Comparison of ENCODE assay signal across 11 cellular contexts in genomic region chr10:116947838-116948529, GRCh38. TPM values are rescaled to one million over a fixed set of nuclear protein-coding genes. Genes with fewer than 3 reads are reported as not detected.
DNase-seq lines count a peak whose midpoint lies in the region; ATAC-seq and TF ChIP-seq lines count a peak whose summit lies in the region.
"Had no signal": no experiment of that assay in that cellular context is flagged by ENCODE, and none has a peak within 500 bp of the region (broad histone marks: within the 10 kb centered on the region; RNA-seq: fewer than 3 reads in every experiment).

No MANE protein-coding gene starts in this region.

- H3K9me3 ChIP-seq in right cardiac atrium (ENCODE audit: control insufficient read depth, low read length) (no peaks in the 10 kb centered on the region), psoas muscle (no peaks in the 10 kb centered on the region)

- H3K36me3 ChIP-seq in psoas muscle (ENCODE audit: insufficient read depth in 1 of 2, low read depth in 1 of 2) = no peaks in the 10 kb centered on the region

- no peak overlapping the region for H3K4me3 ChIP-seq in right cardiac atrium (ENCODE audit: low read length)
- H3K4me3 ChIP-seq in psoas muscle = no peak overlapping the region

- H3K27ac ChIP-seq in right cardiac atrium (ENCODE audit: low read length) = no peak overlapping the region
- no peak overlapping the region for H3K27ac ChIP-seq in psoas muscle

- H3K27me3 Mint-ChIP-seq in HFFc6 (ENCODE audit: insufficient read depth) = no peaks in the 10 kb centered on the region
- H3K27me3 Mint-ChIP-seq: naive B cell had no signal

- ATAC-seq in SK-N-SH treated with all-trans-retinoic acid at 6 μM for 48 hours (peak; percentile 48), right cardiac atrium (peak; percentile 24 to 69), psoas muscle (no peak), HG03025 (IDR thresholded peaks at IDR 0.05; ENCODE audit: low FRiP score, unreplicated experiment) (no peak)

- 44% methylated on average over 2 of the region's 2 CpGs for WGBS in right cardiac atrium
- WGBS in psoas muscle, 3 donors = 65 to 77% (median 66%) methylated on average over 2 of the region's 2 CpGs

- peak overlapping the region; percentile 86 for H3K27ac Mint-ChIP-seq in HFFc6
- H3K27ac Mint-ChIP-seq: naive B cell had no signal

- H3K9me3 Mint-ChIP-seq in HFFc6 = no peaks in the 10 kb centered on the region

- H3K27me3 ChIP-seq in right cardiac atrium (ENCODE audit: control insufficient read depth, insufficient read depth) (no peaks in the 10 kb centered on the region), psoas muscle (ENCODE audit: insufficient read depth in 3 of 3, low read length in 2 of 3) (no peaks in the 10 kb centered on the region)

- DNase-seq in A172 (ENCODE audit: low spot score) (peak; percentile 66), HFFc6 (no peak), right cardiac atrium (no peak), psoas muscle (no peak), NCI-H1048 (lab: John Stamatoyannopoulos, UW) (no peak)
- DNase-seq in central memory CD4-positive, alpha-beta T cell = no peak
- DNase-seq: AML-193, naive B cell had no signal

- H3K4me1 Mint-ChIP-seq in HFFc6 (ENCODE audit: low read depth) = peaks cover 27% of the 10 kb centered on the region
- H3K4me1 Mint-ChIP-seq: naive B cell had no signal

- no peak for TF ChIP-seq CTCF in HFFc6 (IDR thresholded peaks at IDR 0.05)
- no peak for TF ChIP-seq CTCF in psoas muscle (IDR thresholded peaks at IDR 0.05)

- H3K36me3 Mint-ChIP-seq in HFFc6 (ENCODE audit: low read depth) = peaks cover 23% of the 10 kb centered on the region
- H3K36me3 Mint-ChIP-seq: naive B cell had no signal

- intact Hi-C loops in right cardiac atrium (cut with DNase I) = no loop called here
- intact Hi-C loops in psoas muscle (cut with DNase I) = no loop called here

- no peaks in the 10 kb centered on the region for H3K4me1 ChIP-seq in right cardiac atrium (ENCODE audit: control insufficient read depth, insufficient read depth, low read length)
- H3K4me1 ChIP-seq in psoas muscle = no peaks in the 10 kb centered on the region

- peak overlapping the region; percentile 77 for H3K4me3 Mint-ChIP-seq in HFFc6
- H3K4me3 Mint-ChIP-seq: naive B cell had no signal

TF ChIP-seq in SK-N-SH treated with all-trans-retinoic acid at 6 μM for 48 hours, 23 proteins besides CTCF, POLR2A, EP300 and RAD21:
- TF ChIP-seq TOX (CRISPR knock-in tag; IDR thresholded peaks at IDR 0.05; ENCODE audit: borderline replicate concordance) (no peak), TCF4 (CRISPR knock-in tag; IDR thresholded peaks at IDR 0.05; ENCODE audit: borderline replicate concordance) (no peak), ZNF565 (CRISPR knock-in tag; conservative IDR thresholded peaks at IDR 0.05; ENCODE audit: low read depth) (no peak), SNAI2 (CRISPR knock-in tag; IDR thresholded peaks at IDR 0.05) (no peak), ZFP3 (CRISPR knock-in tag; IDR thresholded peaks at IDR 0.05) (no peak), ZFP30 (CRISPR knock-in tag; IDR thresholded peaks at IDR 0.05) (no peak), CSDC2 (CRISPR knock-in tag; IDR thresholded peaks at IDR 0.05) (no peak), ZNF70 (CRISPR knock-in tag; IDR thresholded peaks at IDR 0.05) (no peak), GLIS3 (CRISPR knock-in tag; IDR thresholded peaks at IDR 0.05) (no peak), ARNTL (CRISPR knock-in tag; IDR thresholded peaks at IDR 0.05; ENCODE audit: borderline replicate concordance, low read depth) (no peak)
- TF ChIP-seq, protein P1, sequence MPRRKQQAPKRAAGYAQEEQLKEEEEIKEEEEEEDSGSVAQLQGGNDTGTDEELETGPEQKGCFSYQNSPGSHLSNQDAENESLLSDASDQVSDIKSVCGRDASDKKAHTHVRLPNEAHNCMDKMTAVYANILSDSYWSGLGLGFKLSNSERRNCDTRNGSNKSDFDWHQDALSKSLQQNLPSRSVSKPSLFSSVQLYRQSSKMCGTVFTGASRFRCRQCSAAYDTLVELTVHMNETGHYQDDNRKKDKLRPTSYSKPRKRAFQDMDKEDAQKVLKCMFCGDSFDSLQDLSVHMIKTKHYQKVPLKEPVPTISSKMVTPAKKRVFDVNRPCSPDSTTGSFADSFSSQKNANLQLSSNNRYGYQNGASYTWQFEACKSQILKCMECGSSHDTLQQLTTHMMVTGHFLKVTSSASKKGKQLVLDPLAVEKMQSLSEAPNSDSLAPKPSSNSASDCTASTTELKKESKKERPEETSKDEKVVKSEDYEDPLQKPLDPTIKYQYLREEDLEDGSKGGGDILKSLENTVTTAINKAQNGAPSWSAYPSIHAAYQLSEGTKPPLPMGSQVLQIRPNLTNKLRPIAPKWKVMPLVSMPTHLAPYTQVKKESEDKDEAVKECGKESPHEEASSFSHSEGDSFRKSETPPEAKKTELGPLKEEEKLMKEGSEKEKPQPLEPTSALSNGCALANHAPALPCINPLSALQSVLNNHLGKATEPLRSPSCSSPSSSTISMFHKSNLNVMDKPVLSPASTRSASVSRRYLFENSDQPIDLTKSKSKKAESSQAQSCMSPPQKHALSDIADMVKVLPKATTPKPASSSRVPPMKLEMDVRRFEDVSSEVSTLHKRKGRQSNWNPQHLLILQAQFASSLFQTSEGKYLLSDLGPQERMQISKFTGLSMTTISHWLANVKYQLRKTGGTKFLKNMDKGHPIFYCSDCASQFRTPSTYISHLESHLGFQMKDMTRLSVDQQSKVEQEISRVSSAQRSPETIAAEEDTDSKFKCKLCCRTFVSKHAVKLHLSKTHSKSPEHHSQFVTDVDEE (CRISPR knock-in tag; IDR thresholded peaks at IDR 0.05) = no peak
TF ChIP-seq in SK-N-SH treated with all-trans-retinoic acid at 6 μM for 48 hours: peak in this region for 0.

RNA-seq across cellular contexts. Expression of gene SHTN1, which starts 57.0 kb away (rescaled TPM):
- 5.6 and 7.7 TPM in 2 replicates for total RNA-seq in A172 (2014; rRNA removed; shearing (Covaris generic))
- 1 to 10 TPM; 3.4 to 6.2 (median 5.2) TPM for total RNA-seq in HFFc6 (2021; fragmentation: NEBNext Ultra II Directional; extraction: Animal tissue kit (Norgen Biotek cat#: 25700))
- total RNA-seq in right cardiac atrium = 1 to 10 TPM; 4.9 to 7.9 (median 6.3) TPM
- 1.5 TPM for polyA plus RNA-seq in right cardiac atrium
- total RNA-seq in psoas muscle = 1 to 10 TPM in 2 of 4 donors, under 1 TPM in 2; 0.78 to 3.2 (median 1.1) TPM
- under 1 TPM; 0.17 to 0.35 (median 0.26) TPM for polyA plus RNA-seq in psoas muscle
- total RNA-seq: activated CD8-positive, alpha-beta memory T cell treated with anti-CD3 and anti-CD28 coated beads for 36 hours had no signal

Comparison
In these comparisons a context has a peak if more than half of its experiments do, and no peak if none do; other contexts are left out.
1. ATAC-seq: peak in SK-N-SH treated with all-trans-retinoic acid at 6 μM for 48 hours (single experiment) and right cardiac atrium (2 of 2); none in psoas muscle (0 of 4) and HG03025 (single experiment).